In genomic region chr6:44133003-44133931, GRCh38 we compare ENCODE assay signal across 1 cellular context.
TF ChIP-seq lines count a peak whose summit lies in the region.

No MANE protein-coding gene starts in this region.

TF ChIP-seq in K562, 482 proteins besides CTCF, POLR2A, EP300 and RAD21 (continued from another document and continues in another):
- TF ChIP-seq, protein P1, sequence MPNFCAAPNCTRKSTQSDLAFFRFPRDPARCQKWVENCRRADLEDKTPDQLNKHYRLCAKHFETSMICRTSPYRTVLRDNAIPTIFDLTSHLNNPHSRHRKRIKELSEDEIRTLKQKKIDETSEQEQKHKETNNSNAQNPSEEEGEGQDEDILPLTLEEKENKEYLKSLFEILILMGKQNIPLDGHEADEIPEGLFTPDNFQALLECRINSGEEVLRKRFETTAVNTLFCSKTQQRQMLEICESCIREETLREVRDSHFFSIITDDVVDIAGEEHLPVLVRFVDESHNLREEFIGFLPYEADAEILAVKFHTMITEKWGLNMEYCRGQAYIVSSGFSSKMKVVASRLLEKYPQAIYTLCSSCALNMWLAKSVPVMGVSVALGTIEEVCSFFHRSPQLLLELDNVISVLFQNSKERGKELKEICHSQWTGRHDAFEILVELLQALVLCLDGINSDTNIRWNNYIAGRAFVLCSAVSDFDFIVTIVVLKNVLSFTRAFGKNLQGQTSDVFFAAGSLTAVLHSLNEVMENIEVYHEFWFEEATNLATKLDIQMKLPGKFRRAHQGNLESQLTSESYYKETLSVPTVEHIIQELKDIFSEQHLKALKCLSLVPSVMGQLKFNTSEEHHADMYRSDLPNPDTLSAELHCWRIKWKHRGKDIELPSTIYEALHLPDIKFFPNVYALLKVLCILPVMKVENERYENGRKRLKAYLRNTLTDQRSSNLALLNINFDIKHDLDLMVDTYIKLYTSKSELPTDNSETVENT (CRISPR knock-in tag; IDR thresholded peaks at IDR 0.05), result 0 out of 2 replicates have a peak, but pooled peaks have one; percentile 14
- TF ChIP-seq ZNF23 (CRISPR knock-in tag; IDR thresholded peaks at IDR 0.05) (no peak), NFIX (CRISPR knock-in tag; IDR thresholded peaks at IDR 0.05; ENCODE audit: low read depth) (no peak), JUND (IDR thresholded peaks at IDR 0.05; ENCODE audit: borderline replicate concordance, low read depth, low read length) (no peak), JUND (tag; IDR thresholded peaks at IDR 0.05; ENCODE audit: borderline replicate concordance, low read depth, low read length) (peak; percentile 2; the same call in 1 of the 3 replicates), ZNF551 (CRISPR knock-in tag; IDR thresholded peaks at IDR 0.05) (no peak), BDP1 (IDR thresholded peaks at IDR 0.05; ENCODE audit: insufficient read depth, insufficient read length) (no peak), ZBTB17 (CRISPR knock-in tag; IDR thresholded peaks at IDR 0.05) (0 out of 2 replicates have a peak, but pooled peaks have one; percentile 14), ELF4 (CRISPR knock-in tag; IDR thresholded peaks at IDR 0.05) (no peak), PHTF2 (CRISPR knock-in tag; IDR thresholded peaks at IDR 0.05) (no peak), CREBBP (IDR thresholded peaks at IDR 0.05; ENCODE audit: low read depth, low read length) (no peak), ZNF121 (CRISPR knock-in tag; conservative IDR thresholded peaks at IDR 0.05) (no peak), RBM39 (optimal IDR thresholded peaks at IDR 0.05; ENCODE audit: low read depth, low read length) (no peak), PRMT5 (CRISPR knock-in tag; IDR thresholded peaks at IDR 0.05) (no peak), ZNF253 (CRISPR knock-in tag; conservative IDR thresholded peaks at IDR 0.05) (no peak), ESRRB (CRISPR knock-in tag; IDR thresholded peaks at IDR 0.05; ENCODE audit: borderline replicate concordance) (no peak), ETS2 (tag; IDR thresholded peaks at IDR 0.05; ENCODE audit: borderline replicate concordance, poor library complexity, severe bottlenecking) (no peak), ATF7 (IDR thresholded peaks at IDR 0.05) (peak; percentile 31; the same call in 1 of the 2 replicates), ZBTB43 (CRISPR knock-in tag; IDR thresholded peaks at IDR 0.05) (no peak), MCM2 (IDR thresholded peaks at IDR 0.05; ENCODE audit: low read depth) (no peak), TAF1 (IDR thresholded peaks at IDR 0.05; ENCODE audit: control insufficient read depth, extremely low read depth, insufficient read depth, low read length, severe bottlenecking) (no peak), ZKSCAN3 (CRISPR knock-in tag; IDR thresholded peaks at IDR 0.05) (no peak), BMI1 (IDR thresholded peaks at IDR 0.05; ENCODE audit: low read length) (no peak), PML (IDR thresholded peaks at IDR 0.05; ENCODE audit: low read length) (no peak), ZNF263 (CRISPR knock-in tag; IDR thresholded peaks at IDR 0.05; ENCODE audit: borderline replicate concordance) (no peak), MCM3 (IDR thresholded peaks at IDR 0.05) (no peak), GATA2 (CRISPR knock-in tag; IDR thresholded peaks at IDR 0.05) (no peak), MCM7 (IDR thresholded peaks at IDR 0.05) (no peak), ARID2 (IDR thresholded peaks at IDR 0.05) (no peak), ZNF146 (CRISPR knock-in tag; IDR thresholded peaks at IDR 0.05; ENCODE audit: unreplicated experiment) (no peak), NFRKB (IDR thresholded peaks at IDR 0.05; ENCODE audit: low read depth) (no peak), FOXA3 (CRISPR knock-in tag; conservative IDR thresholded peaks at IDR 0.05 in 1 of 2, IDR thresholded peaks at IDR 0.05 in 1 of 2) (peak in 1 of 2 experiments; percentile 31; a peak in 2 of 4 replicates), EHMT2 (IDR thresholded peaks at IDR 0.05) (no peak), ZNF764 (CRISPR knock-in tag; IDR thresholded peaks at IDR 0.05; ENCODE audit: low read depth) (no peak), KAT8 (IDR thresholded peaks at IDR 0.05; ENCODE audit: low read depth) (no peak), ZNF699 (CRISPR knock-in tag; IDR thresholded peaks at IDR 0.05; ENCODE audit: insufficient replicate concordance) (no peak), ZZZ3 (IDR thresholded peaks at IDR 0.05) (no peak), U2AF1 (optimal IDR thresholded peaks at IDR 0.05; ENCODE audit: low read depth, low read length) (no peak), ZFP1 (CRISPR knock-in tag; IDR thresholded peaks at IDR 0.05) (no peak), ARID1B (IDR thresholded peaks at IDR 0.05) (no peak), TFE3 (CRISPR knock-in tag; IDR thresholded peaks at IDR 0.05) (no peak), HDAC1 (IDR thresholded peaks at IDR 0.05) (peak in 1 of 2 experiments; percentile 21; a peak in 1 of 4 replicates), ARHGAP35 (IDR thresholded peaks at IDR 0.05; ENCODE audit: partially characterized antibody) (no peak), ZNF561 (CRISPR knock-in tag; conservative IDR thresholded peaks at IDR 0.05) (no peak), RBM14 (IDR thresholded peaks at IDR 0.05; ENCODE audit: borderline replicate concordance, insufficient read depth, low read depth, low read length) (no peak), ZNF830 (CRISPR knock-in tag; IDR thresholded peaks at IDR 0.05) (no peak), FOS (IDR thresholded peaks at IDR 0.05; ENCODE audit: extremely low read depth, insufficient read length) (no peak), ZNF76 (CRISPR knock-in tag; IDR thresholded peaks at IDR 0.05; ENCODE audit: borderline replicate concordance) (no peak), FIP1L1 (IDR thresholded peaks at IDR 0.05; ENCODE audit: low read depth, low read length, poor library complexity, severe bottlenecking) (no peak), TCF3 (CRISPR knock-in tag; IDR thresholded peaks at IDR 0.05) (no peak; the same call in 1 of the 2 replicates)
- TF ChIP-seq, protein P2, sequence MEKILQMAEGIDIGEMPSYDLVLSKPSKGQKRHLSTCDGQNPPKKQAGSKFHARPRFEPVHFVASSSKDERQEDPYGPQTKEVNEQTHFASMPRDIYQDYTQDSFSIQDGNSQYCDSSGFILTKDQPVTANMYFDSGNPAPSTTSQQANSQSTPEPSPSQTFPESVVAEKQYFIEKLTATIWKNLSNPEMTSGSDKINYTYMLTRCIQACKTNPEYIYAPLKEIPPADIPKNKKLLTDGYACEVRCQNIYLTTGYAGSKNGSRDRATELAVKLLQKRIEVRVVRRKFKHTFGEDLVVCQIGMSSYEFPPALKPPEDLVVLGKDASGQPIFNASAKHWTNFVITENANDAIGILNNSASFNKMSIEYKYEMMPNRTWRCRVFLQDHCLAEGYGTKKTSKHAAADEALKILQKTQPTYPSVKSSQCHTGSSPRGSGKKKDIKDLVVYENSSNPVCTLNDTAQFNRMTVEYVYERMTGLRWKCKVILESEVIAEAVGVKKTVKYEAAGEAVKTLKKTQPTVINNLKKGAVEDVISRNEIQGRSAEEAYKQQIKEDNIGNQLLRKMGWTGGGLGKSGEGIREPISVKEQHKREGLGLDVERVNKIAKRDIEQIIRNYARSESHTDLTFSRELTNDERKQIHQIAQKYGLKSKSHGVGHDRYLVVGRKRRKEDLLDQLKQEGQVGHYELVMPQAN (IDR thresholded peaks at IDR 0.05; ENCODE audit: borderline replicate concordance), result no peak
- TF ChIP-seq, protein P3, sequence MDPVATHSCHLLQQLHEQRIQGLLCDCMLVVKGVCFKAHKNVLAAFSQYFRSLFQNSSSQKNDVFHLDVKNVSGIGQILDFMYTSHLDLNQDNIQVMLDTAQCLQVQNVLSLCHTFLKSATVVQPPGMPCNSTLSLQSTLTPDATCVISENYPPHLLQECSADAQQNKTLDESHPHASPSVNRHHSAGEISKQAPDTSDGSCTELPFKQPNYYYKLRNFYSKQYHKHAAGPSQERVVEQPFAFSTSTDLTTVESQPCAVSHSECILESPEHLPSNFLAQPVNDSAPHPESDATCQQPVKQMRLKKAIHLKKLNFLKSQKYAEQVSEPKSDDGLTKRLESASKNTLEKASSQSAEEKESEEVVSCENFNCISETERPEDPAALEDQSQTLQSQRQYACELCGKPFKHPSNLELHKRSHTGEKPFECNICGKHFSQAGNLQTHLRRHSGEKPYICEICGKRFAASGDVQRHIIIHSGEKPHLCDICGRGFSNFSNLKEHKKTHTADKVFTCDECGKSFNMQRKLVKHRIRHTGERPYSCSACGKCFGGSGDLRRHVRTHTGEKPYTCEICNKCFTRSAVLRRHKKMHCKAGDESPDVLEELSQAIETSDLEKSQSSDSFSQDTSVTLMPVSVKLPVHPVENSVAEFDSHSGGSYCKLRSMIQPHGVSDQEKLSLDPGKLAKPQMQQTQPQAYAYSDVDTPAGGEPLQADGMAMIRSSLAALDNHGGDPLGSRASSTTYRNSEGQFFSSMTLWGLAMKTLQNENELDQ (CRISPR knock-in tag; IDR thresholded peaks at IDR 0.05; ENCODE audit: borderline replicate concordance), result no peak
- TF ChIP-seq, protein P4, sequence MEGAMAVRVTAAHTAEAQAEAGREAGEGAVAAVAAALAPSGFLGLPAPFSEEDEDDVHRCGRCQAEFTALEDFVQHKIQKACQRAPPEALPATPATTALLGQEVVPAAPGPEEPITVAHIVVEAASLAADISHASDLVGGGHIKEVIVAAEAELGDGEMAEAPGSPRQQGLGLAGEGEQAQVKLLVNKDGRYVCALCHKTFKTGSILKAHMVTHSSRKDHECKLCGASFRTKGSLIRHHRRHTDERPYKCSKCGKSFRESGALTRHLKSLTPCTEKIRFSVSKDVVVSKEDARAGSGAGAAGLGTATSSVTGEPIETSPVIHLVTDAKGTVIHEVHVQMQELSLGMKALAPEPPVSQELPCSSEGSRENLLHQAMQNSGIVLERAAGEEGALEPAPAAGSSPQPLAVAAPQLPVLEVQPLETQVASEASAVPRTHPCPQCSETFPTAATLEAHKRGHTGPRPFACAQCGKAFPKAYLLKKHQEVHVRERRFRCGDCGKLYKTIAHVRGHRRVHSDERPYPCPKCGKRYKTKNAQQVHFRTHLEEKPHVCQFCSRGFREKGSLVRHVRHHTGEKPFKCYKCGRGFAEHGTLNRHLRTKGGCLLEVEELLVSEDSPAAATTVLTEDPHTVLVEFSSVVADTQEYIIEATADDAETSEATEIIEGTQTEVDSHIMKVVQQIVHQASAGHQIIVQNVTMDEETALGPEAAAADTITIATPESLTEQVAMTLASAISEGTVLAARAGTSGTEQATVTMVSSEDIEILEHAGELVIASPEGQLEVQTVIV (CRISPR knock-in tag; IDR thresholded peaks at IDR 0.05; ENCODE audit: borderline replicate concordance), result 0 out of 2 replicates have a peak, but pooled peaks have one; percentile 19
- TF ChIP-seq, protein P5, sequence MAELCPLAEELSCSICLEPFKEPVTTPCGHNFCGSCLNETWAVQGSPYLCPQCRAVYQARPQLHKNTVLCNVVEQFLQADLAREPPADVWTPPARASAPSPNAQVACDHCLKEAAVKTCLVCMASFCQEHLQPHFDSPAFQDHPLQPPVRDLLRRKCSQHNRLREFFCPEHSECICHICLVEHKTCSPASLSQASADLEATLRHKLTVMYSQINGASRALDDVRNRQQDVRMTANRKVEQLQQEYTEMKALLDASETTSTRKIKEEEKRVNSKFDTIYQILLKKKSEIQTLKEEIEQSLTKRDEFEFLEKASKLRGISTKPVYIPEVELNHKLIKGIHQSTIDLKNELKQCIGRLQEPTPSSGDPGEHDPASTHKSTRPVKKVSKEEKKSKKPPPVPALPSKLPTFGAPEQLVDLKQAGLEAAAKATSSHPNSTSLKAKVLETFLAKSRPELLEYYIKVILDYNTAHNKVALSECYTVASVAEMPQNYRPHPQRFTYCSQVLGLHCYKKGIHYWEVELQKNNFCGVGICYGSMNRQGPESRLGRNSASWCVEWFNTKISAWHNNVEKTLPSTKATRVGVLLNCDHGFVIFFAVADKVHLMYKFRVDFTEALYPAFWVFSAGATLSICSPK (IDR thresholded peaks at IDR 0.05; ENCODE audit: borderline replicate concordance), result no peak
- TF ChIP-seq, protein P6, sequence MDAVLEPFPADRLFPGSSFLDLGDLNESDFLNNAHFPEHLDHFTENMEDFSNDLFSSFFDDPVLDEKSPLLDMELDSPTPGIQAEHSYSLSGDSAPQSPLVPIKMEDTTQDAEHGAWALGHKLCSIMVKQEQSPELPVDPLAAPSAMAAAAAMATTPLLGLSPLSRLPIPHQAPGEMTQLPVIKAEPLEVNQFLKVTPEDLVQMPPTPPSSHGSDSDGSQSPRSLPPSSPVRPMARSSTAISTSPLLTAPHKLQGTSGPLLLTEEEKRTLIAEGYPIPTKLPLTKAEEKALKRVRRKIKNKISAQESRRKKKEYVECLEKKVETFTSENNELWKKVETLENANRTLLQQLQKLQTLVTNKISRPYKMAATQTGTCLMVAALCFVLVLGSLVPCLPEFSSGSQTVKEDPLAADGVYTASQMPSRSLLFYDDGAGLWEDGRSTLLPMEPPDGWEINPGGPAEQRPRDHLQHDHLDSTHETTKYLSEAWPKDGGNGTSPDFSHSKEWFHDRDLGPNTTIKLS (IDR thresholded peaks at IDR 0.05; ENCODE audit: borderline replicate concordance, low read depth), result no peak
